Comparison of ENCODE assay signal across 10 cellular contexts in the genomic region with DNA sequence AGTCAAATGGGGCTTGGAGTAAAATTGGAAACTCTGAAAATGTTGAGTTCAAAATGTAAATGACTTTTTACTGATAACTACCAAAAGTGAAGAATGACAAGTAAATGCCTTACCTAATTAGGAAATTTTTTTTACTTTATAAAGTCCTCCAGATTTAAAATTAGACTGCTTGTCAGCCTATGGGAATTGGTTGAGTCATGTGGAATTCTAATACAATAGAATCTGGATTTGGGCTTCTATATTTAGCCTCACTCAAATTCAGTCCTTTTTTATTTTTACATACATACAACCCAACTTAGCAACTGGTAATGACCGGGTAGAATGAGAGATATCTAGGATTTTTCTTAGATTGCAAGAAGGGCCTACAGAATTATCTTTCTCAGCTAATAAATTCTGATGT.
"Had no signal": no experiment of that assay in that cellular context is flagged by ENCODE, and none has a peak within 500 bp of the region (broad histone marks: within the 10 kb centered on the region; RNA-seq: fewer than 3 reads in every experiment).

No MANE protein-coding gene starts in this region.

- H3K4me3 ChIP-seq: GM23338, K562 had no signal

- H3K4me3 Mint-ChIP-seq: GM23338, H9, HFFc6 had no signal

- H3K4me2 ChIP-seq: GM23338 had no signal

- H3K27ac Mint-ChIP-seq: GM23338, H9, HFFc6 had no signal

- DNase-seq: H9, HFFc6, IMR-90, KG1 had no signal

- H2AFZ ChIP-seq: GM23338 had no signal

- ATAC-seq: GM23338, HCT116, K562 had no signal

- FAIRE-seq: H1, H54, HTR-8/SVneo, K562 had no signal

- H3K9me3 Mint-ChIP-seq: GM23338, H9 had no signal
